Comparison of ENCODE assay signal across 1 cellular context in genomic region chr10:102132563-102133372, GRCh38.
TF ChIP-seq lines count a peak whose summit lies in the region.

A gene with protein sequence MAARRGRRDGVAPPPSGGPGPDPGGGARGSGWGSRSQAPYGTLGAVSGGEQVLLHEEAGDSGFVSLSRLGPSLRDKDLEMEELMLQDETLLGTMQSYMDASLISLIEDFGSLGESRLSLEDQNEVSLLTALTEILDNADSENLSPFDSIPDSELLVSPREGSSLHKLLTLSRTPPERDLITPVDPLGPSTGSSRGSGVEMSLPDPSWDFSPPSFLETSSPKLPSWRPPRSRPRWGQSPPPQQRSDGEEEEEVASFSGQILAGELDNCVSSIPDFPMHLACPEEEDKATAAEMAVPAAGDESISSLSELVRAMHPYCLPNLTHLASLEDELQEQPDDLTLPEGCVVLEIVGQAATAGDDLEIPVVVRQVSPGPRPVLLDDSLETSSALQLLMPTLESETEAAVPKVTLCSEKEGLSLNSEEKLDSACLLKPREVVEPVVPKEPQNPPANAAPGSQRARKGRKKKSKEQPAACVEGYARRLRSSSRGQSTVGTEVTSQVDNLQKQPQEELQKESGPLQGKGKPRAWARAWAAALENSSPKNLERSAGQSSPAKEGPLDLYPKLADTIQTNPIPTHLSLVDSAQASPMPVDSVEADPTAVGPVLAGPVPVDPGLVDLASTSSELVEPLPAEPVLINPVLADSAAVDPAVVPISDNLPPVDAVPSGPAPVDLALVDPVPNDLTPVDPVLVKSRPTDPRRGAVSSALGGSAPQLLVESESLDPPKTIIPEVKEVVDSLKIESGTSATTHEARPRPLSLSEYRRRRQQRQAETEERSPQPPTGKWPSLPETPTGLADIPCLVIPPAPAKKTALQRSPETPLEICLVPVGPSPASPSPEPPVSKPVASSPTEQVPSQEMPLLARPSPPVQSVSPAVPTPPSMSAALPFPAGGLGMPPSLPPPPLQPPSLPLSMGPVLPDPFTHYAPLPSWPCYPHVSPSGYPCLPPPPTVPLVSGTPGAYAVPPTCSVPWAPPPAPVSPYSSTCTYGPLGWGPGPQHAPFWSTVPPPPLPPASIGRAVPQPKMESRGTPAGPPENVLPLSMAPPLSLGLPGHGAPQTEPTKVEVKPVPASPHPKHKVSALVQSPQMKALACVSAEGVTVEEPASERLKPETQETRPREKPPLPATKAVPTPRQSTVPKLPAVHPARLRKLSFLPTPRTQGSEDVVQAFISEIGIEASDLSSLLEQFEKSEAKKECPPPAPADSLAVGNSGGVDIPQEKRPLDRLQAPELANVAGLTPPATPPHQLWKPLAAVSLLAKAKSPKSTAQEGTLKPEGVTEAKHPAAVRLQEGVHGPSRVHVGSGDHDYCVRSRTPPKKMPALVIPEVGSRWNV (N-terminal part only) (plus strand): TSS chr10:102133040. CDS start chr10:102133069, 29 bp downstream.

TF ChIP-seq in HEK293, 187 proteins besides CTCF, POLR2A, EP300 and RAD21 (continued from another document and continues in another):
- TF ChIP-seq SP7 (tag by site-specific recombination; IDR thresholded peaks at IDR 0.05) (peak; percentile 48), WT1 (tag by site-specific recombination; IDR thresholded peaks at IDR 0.05) (peak; percentile 20; the same call in 1 of the 2 replicates), ZNF514 (tag by site-specific recombination; IDR thresholded peaks at IDR 0.05) (no peak), ZNF610 (tag by site-specific recombination; IDR thresholded peaks at IDR 0.05; ENCODE audit: borderline replicate concordance) (0 out of 2 replicates have a peak, but pooled peaks have one; percentile 10), ZNF623 (tag by site-specific recombination; IDR thresholded peaks at IDR 0.05) (peak; percentile 18), ZNF596 (tag by site-specific recombination; IDR thresholded peaks at IDR 0.05) (no peak), ZBTB21 (tag by site-specific recombination; IDR thresholded peaks at IDR 0.05) (peak; percentile 62; the same call in 1 of the 2 replicates), ZBTB17 (tag by site-specific recombination; IDR thresholded peaks at IDR 0.05) (peak; percentile 95), KLF1 (tag by site-specific recombination; IDR thresholded peaks at IDR 0.05) (no peak), ZNF664 (tag by site-specific recombination; IDR thresholded peaks at IDR 0.05) (no peak), ZNF311 (tag by site-specific recombination; IDR thresholded peaks at IDR 0.05; ENCODE audit: borderline replicate concordance) (no peak), HOXA7 (CRISPR knock-in tag; IDR thresholded peaks at IDR 0.05; ENCODE audit: borderline replicate concordance) (no peak), IKZF3 (tag by site-specific recombination; IDR thresholded peaks at IDR 0.05) (peak; percentile 49; the same call in 1 of the 2 replicates), MZF1 (tag by site-specific recombination; IDR thresholded peaks at IDR 0.05; ENCODE audit: borderline replicate concordance) (no peak; the same call in 1 of the 2 replicates), ZBTB7A (tag by site-specific recombination; IDR thresholded peaks at IDR 0.05; ENCODE audit: low read depth) (peak; percentile 61; the same call in 1 of the 2 replicates), ZNF121 (tag by site-specific recombination; IDR thresholded peaks at IDR 0.05) (no peak), ZBTB8A (tag by site-specific recombination; IDR thresholded peaks at IDR 0.05) (no peak), INSM2 (tag by site-specific recombination; IDR thresholded peaks at IDR 0.05) (peak; percentile 38), ZNF555 (tag by site-specific recombination; conservative IDR thresholded peaks at IDR 0.05) (no peak), ZEB2 (tag by site-specific recombination; IDR thresholded peaks at IDR 0.05) (peak; percentile 96), KLF16 (tag by site-specific recombination; IDR thresholded peaks at IDR 0.05) (peak; percentile 50; the same call in 1 of the 2 replicates), PRDM4 (tag by site-specific recombination; IDR thresholded peaks at IDR 0.05) (no peak; the same call in 1 of the 2 replicates), OVOL3 (tag by site-specific recombination; IDR thresholded peaks at IDR 0.05) (peak; percentile 13; the same call in 1 of the 2 replicates), BCL11A (tag by site-specific recombination; IDR thresholded peaks at IDR 0.05; ENCODE audit: low read depth) (peak; percentile 19; the same call in 1 of the 2 replicates), ZNF510 (tag by site-specific recombination; IDR thresholded peaks at IDR 0.05; ENCODE audit: insufficient replicate concordance) (no peak), ZBTB1 (tag by site-specific recombination; IDR thresholded peaks at IDR 0.05) (0 out of 2 replicates have a peak, but pooled peaks have one; percentile 8), HOXD13 (CRISPR knock-in tag; IDR thresholded peaks at IDR 0.05; ENCODE audit: borderline replicate concordance) (no peak), ZNF777 (tag by site-specific recombination; IDR thresholded peaks at IDR 0.05; ENCODE audit: borderline replicate concordance) (no peak), RBAK (tag by site-specific recombination; IDR thresholded peaks at IDR 0.05) (no peak), ZNF416 (tag by site-specific recombination; IDR thresholded peaks at IDR 0.05) (no peak), ZNF76 (tag by site-specific recombination; IDR thresholded peaks at IDR 0.05; ENCODE audit: borderline replicate concordance, low read depth) (peak; percentile 100), ZNF202 (tag by site-specific recombination; IDR thresholded peaks at IDR 0.05; ENCODE audit: borderline replicate concordance) (no peak), ZNF529 (tag by site-specific recombination; IDR thresholded peaks at IDR 0.05; ENCODE audit: insufficient replicate concordance) (no peak), KLF7 (tag by site-specific recombination; IDR thresholded peaks at IDR 0.05; ENCODE audit: borderline replicate concordance) (peak; percentile 14; the same call in 1 of the 2 replicates), GLIS1 (tag by site-specific recombination; IDR thresholded peaks at IDR 0.05) (peak; percentile 88), ZNF792 (tag by site-specific recombination; IDR thresholded peaks at IDR 0.05) (no peak), ZNF558 (tag by site-specific recombination; IDR thresholded peaks at IDR 0.05) (0 out of 2 replicates have a peak, but pooled peaks have one; percentile 30), ZBTB49 (tag by site-specific recombination; IDR thresholded peaks at IDR 0.05; ENCODE audit: low read depth) (no peak), SCRT1 (tag by site-specific recombination; IDR thresholded peaks at IDR 0.05; ENCODE audit: borderline replicate concordance) (peak; percentile 41; the same call in 1 of the 2 replicates), ZNF335 (tag by site-specific recombination; conservative IDR thresholded peaks at IDR 0.05) (peak; percentile 98), ZNF843 (tag by site-specific recombination; IDR thresholded peaks at IDR 0.05) (peak; percentile 46; the same call in 1 of the 2 replicates)
- TF ChIP-seq, protein P1, sequence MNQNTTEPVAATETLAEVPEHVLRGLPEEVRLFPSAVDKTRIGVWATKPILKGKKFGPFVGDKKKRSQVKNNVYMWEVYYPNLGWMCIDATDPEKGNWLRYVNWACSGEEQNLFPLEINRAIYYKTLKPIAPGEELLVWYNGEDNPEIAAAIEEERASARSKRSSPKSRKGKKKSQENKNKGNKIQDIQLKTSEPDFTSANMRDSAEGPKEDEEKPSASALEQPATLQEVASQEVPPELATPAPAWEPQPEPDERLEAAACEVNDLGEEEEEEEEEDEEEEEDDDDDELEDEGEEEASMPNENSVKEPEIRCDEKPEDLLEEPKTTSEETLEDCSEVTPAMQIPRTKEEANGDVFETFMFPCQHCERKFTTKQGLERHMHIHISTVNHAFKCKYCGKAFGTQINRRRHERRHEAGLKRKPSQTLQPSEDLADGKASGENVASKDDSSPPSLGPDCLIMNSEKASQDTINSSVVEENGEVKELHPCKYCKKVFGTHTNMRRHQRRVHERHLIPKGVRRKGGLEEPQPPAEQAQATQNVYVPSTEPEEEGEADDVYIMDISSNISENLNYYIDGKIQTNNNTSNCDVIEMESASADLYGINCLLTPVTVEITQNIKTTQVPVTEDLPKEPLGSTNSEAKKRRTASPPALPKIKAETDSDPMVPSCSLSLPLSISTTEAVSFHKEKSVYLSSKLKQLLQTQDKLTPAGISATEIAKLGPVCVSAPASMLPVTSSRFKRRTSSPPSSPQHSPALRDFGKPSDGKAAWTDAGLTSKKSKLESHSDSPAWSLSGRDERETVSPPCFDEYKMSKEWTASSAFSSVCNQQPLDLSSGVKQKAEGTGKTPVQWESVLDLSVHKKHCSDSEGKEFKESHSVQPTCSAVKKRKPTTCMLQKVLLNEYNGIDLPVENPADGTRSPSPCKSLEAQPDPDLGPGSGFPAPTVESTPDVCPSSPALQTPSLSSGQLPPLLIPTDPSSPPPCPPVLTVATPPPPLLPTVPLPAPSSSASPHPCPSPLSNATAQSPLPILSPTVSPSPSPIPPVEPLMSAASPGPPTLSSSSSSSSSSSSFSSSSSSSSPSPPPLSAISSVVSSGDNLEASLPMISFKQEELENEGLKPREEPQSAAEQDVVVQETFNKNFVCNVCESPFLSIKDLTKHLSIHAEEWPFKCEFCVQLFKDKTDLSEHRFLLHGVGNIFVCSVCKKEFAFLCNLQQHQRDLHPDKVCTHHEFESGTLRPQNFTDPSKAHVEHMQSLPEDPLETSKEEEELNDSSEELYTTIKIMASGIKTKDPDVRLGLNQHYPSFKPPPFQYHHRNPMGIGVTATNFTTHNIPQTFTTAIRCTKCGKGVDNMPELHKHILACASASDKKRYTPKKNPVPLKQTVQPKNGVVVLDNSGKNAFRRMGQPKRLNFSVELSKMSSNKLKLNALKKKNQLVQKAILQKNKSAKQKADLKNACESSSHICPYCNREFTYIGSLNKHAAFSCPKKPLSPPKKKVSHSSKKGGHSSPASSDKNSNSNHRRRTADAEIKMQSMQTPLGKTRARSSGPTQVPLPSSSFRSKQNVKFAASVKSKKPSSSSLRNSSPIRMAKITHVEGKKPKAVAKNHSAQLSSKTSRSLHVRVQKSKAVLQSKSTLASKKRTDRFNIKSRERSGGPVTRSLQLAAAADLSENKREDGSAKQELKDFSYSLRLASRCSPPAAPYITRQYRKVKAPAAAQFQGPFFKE (tag by site-specific recombination; IDR thresholded peaks at IDR 0.05; ENCODE audit: borderline replicate concordance) = 0 out of 2 replicates have a peak, but pooled peaks have one; percentile 63
- TF ChIP-seq, protein P2, sequence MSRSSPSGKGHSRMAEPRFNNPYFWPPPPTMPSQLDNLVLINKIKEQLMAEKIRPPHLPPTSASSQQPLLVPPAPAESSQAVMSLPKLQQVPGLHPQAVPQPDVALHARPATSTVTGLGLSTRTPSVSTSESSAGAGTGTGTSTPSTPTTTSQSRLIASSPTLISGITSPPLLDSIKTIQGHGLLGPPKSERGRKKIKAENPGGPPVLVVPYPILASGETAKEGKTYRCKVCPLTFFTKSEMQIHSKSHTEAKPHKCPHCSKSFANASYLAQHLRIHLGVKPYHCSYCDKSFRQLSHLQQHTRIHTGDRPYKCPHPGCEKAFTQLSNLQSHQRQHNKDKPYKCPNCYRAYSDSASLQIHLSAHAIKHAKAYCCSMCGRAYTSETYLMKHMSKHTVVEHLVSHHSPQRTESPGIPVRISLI (tag by site-specific recombination; IDR thresholded peaks at IDR 0.05) = no peak
- TF ChIP-seq, protein P3, sequence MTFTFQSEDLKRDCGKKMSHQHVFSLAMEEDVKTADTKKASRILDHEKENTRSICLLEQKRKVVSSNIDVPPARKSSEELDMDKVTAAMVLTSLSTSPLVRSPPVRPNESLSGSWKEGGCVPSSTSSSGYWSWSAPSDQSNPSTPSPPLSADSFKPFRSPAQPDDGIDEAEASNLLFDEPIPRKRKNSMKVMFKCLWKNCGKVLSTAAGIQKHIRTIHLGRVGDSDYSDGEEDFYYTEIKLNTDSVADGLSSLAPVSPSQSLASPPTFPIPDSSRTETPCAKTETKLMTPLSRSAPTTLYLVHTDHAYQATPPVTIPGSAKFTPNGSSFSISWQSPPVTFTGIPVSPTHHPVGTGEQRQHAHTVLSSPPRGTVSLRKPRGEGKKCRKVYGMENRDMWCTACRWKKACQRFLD (tag by site-specific recombination; IDR thresholded peaks at IDR 0.05) = peak; percentile 96
